Comparison of ENCODE assay signal across 8 cellular contexts in genomic region chr1:244862354-244862698, GRCh38. TPM values are rescaled to one million over a fixed set of nuclear protein-coding genes. Genes with fewer than 3 reads are reported as not detected.
DNase-seq lines count a peak whose midpoint lies in the region; TF ChIP-seq lines count a peak whose summit lies in the region.

No MANE protein-coding gene starts in this region.

- H3K27ac ChIP-seq in RWPE1: peak overlapping the region; percentile 97; the same call in 1 of the 2 replicates
- peak overlapping the region; percentile 99 to 100 for H3K27ac ChIP-seq in esophagus (ENCODE audit: low read depth in 2 of 2, low read length in 1 of 2)
- H3K27ac ChIP-seq in prostate gland: peak overlapping the region; percentile 100

- H3K36me3 ChIP-seq in esophagus (ENCODE audit: control insufficient read depth in 2 of 2, insufficient read depth in 2 of 2, low read length in 1 of 2) (peaks cover 5 to 10% of the 10 kb centered on the region in 2 donors), prostate gland (peaks cover 8 to 12% of the 10 kb centered on the region in 2 donors)

- DNase-seq in DMS53 (lab: John Stamatoyannopoulos, UW) (peak; percentile 60), DMS53 treated with DMSO at 0.1 percent for 48 hours (lab: John Stamatoyannopoulos, UW; ENCODE audit: unreplicated experiment) (no peak), RWPE1 (ENCODE audit: low spot score) (no peak), prostate gland (ENCODE audit: low spot score) (no peak), GM13977 (ENCODE audit: low spot score) (no peak), GM13976 (ENCODE audit: low spot score) (no peak), MV-4-11 (lab: John Stamatoyannopoulos, UW) (no peak)

- intact Hi-C loops in prostate gland (cut with DNase I): loop anchor here (5.0 kb wide), 1 partner anchor 180 kb away; no protein-coding TSS in a partner anchor

- POLR2A ChIA-PET in RWPE1 (lab: Yijun Ruan, JAX; ENCODE audit: low non-redundant PET): no interaction called here

- H3K4me1 ChIP-seq in esophagus (ENCODE audit: control insufficient read depth in 2 of 2, insufficient read depth in 2 of 2, low read length in 1 of 2) (peaks cover 2% of the 10 kb centered on the region in 2 donors), prostate gland (replicated peaks) (peaks cover 4% of the 10 kb centered on the region)

- no peak for TF ChIP-seq POLR2A in prostate gland (IDR thresholded peaks at IDR 0.05)

- H3K9me3 ChIP-seq in esophagus (ENCODE audit: control insufficient read depth in 2 of 2, insufficient read depth in 1 of 2, low read depth in 1 of 2, low read length in 1 of 2) (no peaks in the 10 kb centered on the region), prostate gland (no peaks in the 10 kb centered on the region)

- in situ Hi-C loops in GM13977 (cut with MboI; ENCODE audit: low pct_unique_long_range_greater_than_20kb, low sequenced_read_pairs, unreplicated experiment): loop anchor here (25.0 kb wide), 1 partner anchor 175 kb away; no protein-coding TSS in a partner anchor
- in situ Hi-C loops in GM13976 (cut with MboI; ENCODE audit: low sequenced_read_pairs, unreplicated experiment): no loop called here

- H3K4me3 ChIP-seq in esophagus (ENCODE audit: low read depth in 1 of 2, low read length in 2 of 2) (peak overlapping the region; percentile 45 to 93), prostate gland (peak overlapping the region; percentile 91 to 95)

- CTCF ChIA-PET in RWPE1 (lab: Yijun Ruan, JAX): interaction anchor here (1.7 to 2.2 kb wide), 2 partner anchors 180 kb away, joined by 5 to 10 read pairs; no protein-coding TSS in a partner anchor

- no peaks in the 10 kb centered on the region for H3K27me3 ChIP-seq in esophagus (ENCODE audit: control insufficient read depth in 1 of 2, insufficient read depth in 2 of 2, low read length in 2 of 2)
- no peaks in the 10 kb centered on the region for H3K27me3 ChIP-seq in prostate gland (replicated peaks; ENCODE audit: insufficient read depth)

- TF ChIP-seq CTCF in RWPE1 (conservative IDR thresholded peaks at IDR 0.05; ENCODE audit: low read depth) (no peak), prostate gland (IDR thresholded peaks at IDR 0.05) (no peak), GM13977 (IDR thresholded peaks at IDR 0.05; ENCODE audit: extremely low read depth, insufficient read depth, missing control alignments) (no peak), GM13976 (IDR thresholded peaks at IDR 0.05; ENCODE audit: borderline replicate concordance, control extremely low read depth, extremely low read depth, insufficient read depth, missing control alignments) (no peak)

- WGBS in esophagus, 2 donors: 0 to 1% methylated on average over 7 of the region's 7 CpGs
- WGBS in prostate gland: under 1% methylated on average over 7 of the region's 7 CpGs

RNA-seq across cellular contexts. Expression of gene HNRNPU, which starts 2.0 kb away (rescaled TPM):
- polyA plus RNA-seq in esophagus: 100 to 1,000 TPM in 1 of 2 donors, 10 to 100 TPM in 1; 94.5 to 127 TPM
- 100 to 1,000 TPM; 302 to 350 TPM for total RNA-seq in prostate gland

RNA-seq across cellular contexts. Expression of gene COX20, which starts 26.9 kb away (rescaled TPM):
- 10 to 100 TPM; 35.8 to 59.8 TPM for polyA plus RNA-seq in esophagus
- 10 to 100 TPM; 46.8 to 78.4 TPM for total RNA-seq in prostate gland
